ENCODE assay signal across 16 cellular contexts in genomic region chr7:133365892-133366291, GRCh38.
DNase-seq lines count a peak whose midpoint lies in the region; ATAC-seq and TF ChIP-seq lines count a peak whose summit lies in the region.
"Had no signal": no experiment of that assay in that cellular context is flagged by ENCODE, and none has a peak within 500 bp of the region (broad histone marks: within the 10 kb centered on the region; RNA-seq: fewer than 3 reads in every experiment).

No MANE protein-coding gene starts in this region.

- no peak overlapping the region for H3K27ac Mint-ChIP-seq in stimulated activated effector memory CD8-positive, alpha-beta T cell treated with anti-CD3 and anti-CD28 coated beads, Interleukin-12 subunit alpha, Interleukin-12 subunit beta, amount 100 ng/mL, for 72 hours
- H3K27ac Mint-ChIP-seq: type B pancreatic cell, WTC11 had no signal

- no peak for TF ChIP-seq POLR2A in GM18505 (IDR thresholded peaks at IDR 0.05; ENCODE audit: borderline replicate concordance, extremely low read depth, insufficient read depth, insufficient read length)

- H3K4me3 ChIP-seq in astrocyte of the spinal cord (ENCODE audit: low read depth, low read length) = no peak overlapping the region
- H3K4me3 ChIP-seq in retinal pigment epithelial cell (ENCODE audit: low read length) = no peak overlapping the region
- H3K4me3 ChIP-seq: BLaER1 had no signal

- ATAC-seq in left cardiac atrium (peak; percentile 44 to 83), GM18505 (IDR thresholded peaks at IDR 0.05; ENCODE audit: unreplicated experiment) (no peak)
- no peak for ATAC-seq in stimulated activated effector memory CD8-positive, alpha-beta T cell treated with anti-CD3 and anti-CD28 coated beads, Interleukin-12 subunit alpha, Interleukin-12 subunit beta, amount 100 ng/mL, for 72 hours
- ATAC-seq: esophagus mucosa, WTC11 had no signal

- no peaks in the 10 kb centered on the region for H3K9me3 Mint-ChIP-seq in stimulated activated effector memory CD8-positive, alpha-beta T cell treated with anti-CD3 and anti-CD28 coated beads, Interleukin-12 subunit alpha, Interleukin-12 subunit beta, amount 100 ng/mL, for 72 hours

- DNase-seq in HCEC 1CT (peak; percentile 44), astrocyte of the spinal cord (ENCODE audit: low read depth, low spot score) (peak; percentile 38), left cardiac atrium (no peak), retinal pigment epithelial cell (ENCODE audit: low read depth) (peak; percentile 18), HK-2 (ENCODE audit: unreplicated experiment) (no peak), LoVo (ENCODE audit: low spot score) (no peak)
- DNase-seq in stimulated activated effector memory CD8-positive, alpha-beta T cell treated with anti-CD3 and anti-CD28 coated beads, Interleukin-12 subunit alpha, Interleukin-12 subunit beta, amount 100 ng/mL, for 72 hours (ENCODE audit: low spot score in 2 of 2) = no peak
- DNase-seq: activated naive CD4-positive, alpha-beta T cell; DMS79; mammary epithelial cell; NCI-H2227 treated with DMSO at 0.1 percent for 48 hours had no signal

- intact Hi-C loops in left cardiac atrium (cut with DNase I) = no loop called here

- H3K4me1 Mint-ChIP-seq in stimulated activated effector memory CD8-positive, alpha-beta T cell treated with anti-CD3 and anti-CD28 coated beads, Interleukin-12 subunit alpha, Interleukin-12 subunit beta, amount 100 ng/mL, for 72 hours = peaks cover 18% of the 10 kb centered on the region

- TF ChIP-seq CTCF in astrocyte of the spinal cord (IDR thresholded peaks at IDR 0.05; ENCODE audit: low read depth, low read length) (no peak), retinal pigment epithelial cell (conservative IDR thresholded peaks at IDR 0.05; ENCODE audit: low read depth, low read length) (no peak)

- no peak overlapping the region for H3K4me3 Mint-ChIP-seq in stimulated activated effector memory CD8-positive, alpha-beta T cell treated with anti-CD3 and anti-CD28 coated beads, Interleukin-12 subunit alpha, Interleukin-12 subunit beta, amount 100 ng/mL, for 72 hours
- H3K4me3 Mint-ChIP-seq: type B pancreatic cell, WTC11 had no signal

- peaks cover 5% of the 10 kb centered on the region for H3K36me3 Mint-ChIP-seq in stimulated activated effector memory CD8-positive, alpha-beta T cell treated with anti-CD3 and anti-CD28 coated beads, Interleukin-12 subunit alpha, Interleukin-12 subunit beta, amount 100 ng/mL, for 72 hours

- in situ Hi-C loops in astrocyte of the spinal cord (cut with HindIII; ENCODE audit: low sequenced_read_pairs) = no loop called here

Comparison
In these comparisons a context has a peak if more than half of its experiments do, and no peak if none do; other contexts are left out.
1. DNase-seq: peak in HCEC 1CT (single experiment), astrocyte of the spinal cord (single experiment) and retinal pigment epithelial cell (single experiment); none in left cardiac atrium (single experiment), stimulated activated effector memory CD8-positive, alpha-beta T cell treated with anti-CD3 and anti-CD28 coated beads, Interleukin-12 subunit alpha, Interleukin-12 subunit beta, amount 100 ng/mL, for 72 hours (0 of 2), HK-2 (single experiment) and LoVo (single experiment).
2. ATAC-seq: peak in left cardiac atrium (2 of 2); none in GM18505 (single experiment) and stimulated activated effector memory CD8-positive, alpha-beta T cell treated with anti-CD3 and anti-CD28 coated beads, Interleukin-12 subunit alpha, Interleukin-12 subunit beta, amount 100 ng/mL, for 72 hours (single experiment).